ENCODE assay signal across 12 cellular contexts in the genomic region with DNA sequence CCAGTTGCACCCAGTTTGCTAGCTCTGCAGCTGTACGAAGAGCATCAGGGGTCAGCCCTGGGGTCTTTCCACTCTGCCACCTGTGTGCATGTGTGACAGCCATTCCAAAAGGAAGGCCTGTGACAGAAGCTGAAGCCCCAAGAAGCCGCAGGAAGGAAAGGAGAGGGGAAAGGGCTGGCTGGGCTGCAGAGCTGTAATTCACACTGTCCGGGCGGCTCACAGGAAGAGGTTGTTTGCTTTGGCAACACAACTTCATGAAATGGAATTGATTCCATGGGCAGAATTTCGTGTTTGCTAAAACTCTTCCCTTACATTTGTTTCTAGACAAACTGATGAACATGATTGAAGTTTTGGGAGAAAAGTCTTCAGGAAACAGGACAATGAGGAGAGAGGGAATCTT. TPM values are rescaled to one million over a fixed set of nuclear protein-coding genes. Genes with fewer than 3 reads are reported as not detected.
A peak's percentile ranks its signal among the peaks of the same experiment; 100 is the strongest.
DNase-seq lines count a peak whose midpoint lies in the region; ATAC-seq and TF ChIP-seq lines count a peak whose summit lies in the region.
"Had no signal": no experiment of that assay in that cellular context is flagged by ENCODE, and none has a peak within 500 bp of the region (broad histone marks: within the 10 kb centered on the region; RNA-seq: fewer than 3 reads in every experiment).

No MANE protein-coding gene starts in this region.

- H3K36me3 ChIP-seq in heart right ventricle: peaks cover 0 to 70% (median 7%) of the 10 kb centered on the region in 9 donors
- H3K36me3 ChIP-seq in duodenal mucosa (ENCODE audit: control insufficient read depth in 1 of 2, insufficient read depth in 2 of 2, low read length in 2 of 2): peaks cover 0 to 5% of the 10 kb centered on the region in 2 donors
- H3K36me3 ChIP-seq in lung (ENCODE audit: control insufficient read depth in 2 of 2, insufficient read depth in 2 of 2, low read length in 2 of 2): peaks cover 0 to 40% of the 10 kb centered on the region in 2 donors
- peaks cover 0 to 80% (median 46%) of the 10 kb centered on the region in 4 donors for H3K36me3 ChIP-seq in upper lobe of left lung

- H3K27me3 ChIP-seq in heart right ventricle (no peaks in the 10 kb centered on the region), duodenal mucosa (ENCODE audit: control insufficient read depth in 1 of 2, insufficient read depth in 2 of 2, low read length in 2 of 2) (no peaks in the 10 kb centered on the region), lung (ENCODE audit: control insufficient read depth, insufficient read depth) (no peaks in the 10 kb centered on the region), upper lobe of left lung (no peaks in the 10 kb centered on the region)

- TF ChIP-seq POLR2A in upper lobe of left lung (IDR thresholded peaks at IDR 0.05): no peak

- H3K27ac ChIP-seq in heart right ventricle (peak overlapping the region; percentile 61 to 99 (median 96)), duodenal mucosa (ENCODE audit: low read depth, low read length) (peak overlapping the region; percentile 1), lung (ENCODE audit: low read depth in 1 of 2, low read length in 1 of 2) (peak overlapping the region; percentile 60 to 68), upper lobe of left lung (peak overlapping the region; percentile 45 to 93 (median 80))

- TF ChIP-seq EP300 in upper lobe of left lung (IDR thresholded peaks at IDR 0.05): no peak

- in situ Hi-C loops in GM13977 (cut with MboI; ENCODE audit: low pct_unique_long_range_greater_than_20kb, low sequenced_read_pairs, unreplicated experiment): no loop called here

- H3K9me3 ChIP-seq in heart right ventricle (no peaks in the 10 kb centered on the region), duodenal mucosa (ENCODE audit: control insufficient read depth in 1 of 2, low read length in 2 of 2) (no peaks in the 10 kb centered on the region), lung (ENCODE audit: control insufficient read depth in 2 of 2, insufficient read depth in 1 of 2, low read length in 1 of 2) (no peaks in the 10 kb centered on the region), upper lobe of left lung (no peaks in the 10 kb centered on the region)

- peaks cover 67 to 100% (median 93%) of the 10 kb centered on the region in 9 donors for H3K4me1 ChIP-seq in heart right ventricle
- peaks cover 13 to 36% of the 10 kb centered on the region in 2 donors for H3K4me1 ChIP-seq in duodenal mucosa (ENCODE audit: control insufficient read depth in 1 of 2, insufficient read depth in 2 of 2, low read length in 2 of 2)
- H3K4me1 ChIP-seq in lung (ENCODE audit: control insufficient read depth in 2 of 2, insufficient read depth in 2 of 2, low read length in 2 of 2): peaks cover 7 to 38% of the 10 kb centered on the region in 2 donors
- H3K4me1 ChIP-seq in upper lobe of left lung: peaks cover 74 to 87% (median 83%) of the 10 kb centered on the region in 4 donors

- TF ChIP-seq CTCF in heart right ventricle (IDR thresholded peaks at IDR 0.05) (no peak), lung (IDR thresholded peaks at IDR 0.05; ENCODE audit: control extremely low read depth, extremely low read depth) (no peak), upper lobe of left lung (IDR thresholded peaks at IDR 0.05) (no peak), GM13977 (IDR thresholded peaks at IDR 0.05; ENCODE audit: extremely low read depth, insufficient read depth, missing control alignments) (no peak)

- peak in 1 of 2 donors; percentile 66 for DNase-seq in heart right ventricle
- DNase-seq in left ventricle myocardium superior: no peak
- DNase-seq in lung (ENCODE audit: low spot score): no peak
- no peak for DNase-seq in upper lobe of left lung
- DNase-seq in GM13977 (ENCODE audit: low spot score): no peak
- no peak for DNase-seq in NCI-H2029 (lab: John Stamatoyannopoulos, UW)
- DNase-seq: activated CD4-positive, alpha-beta T cell treated with anti-CD3 and anti-CD28 coated beads for 48 hours; amniotic stem cell; NCI-H2081 treated with DMSO at 0.1 percent for 48 hours had no signal

- intact Hi-C loops in heart right ventricle (cut with DNase I) (loop anchor here in 5 of 10 donors (5.0 to 10.0 kb wide), 5 partner anchors 53 to 487 kb away; partner anchors contain the start of genes TELO2 (in 3 of the 5), CRAMP1 (in 1 of the 5), IFT140 (in 1 of the 5) and UQCC4 (in 1 of the 5)), left ventricle myocardium superior (cut with micrococcal nuclease) (no loop called here)

- H3K4me3 ChIP-seq in heart right ventricle: peak overlapping the region in 5 of 10 donors; percentile 19 to 30 (median 21)
- no peak overlapping the region for H3K4me3 ChIP-seq in duodenal mucosa (ENCODE audit: low read depth in 1 of 2, low read length in 2 of 2)
- no peak overlapping the region for H3K4me3 ChIP-seq in lung
- no peak overlapping the region for H3K4me3 ChIP-seq in upper lobe of left lung
- H3K4me3 ChIP-seq: smooth muscle cell had no signal

- WGBS in heart right ventricle, 2 donors: 33 to 45% methylated on average over 5 of the region's 5 CpGs
- 33 to 47% methylated on average over 5 of the region's 5 CpGs for WGBS in lung, 2 donors
- WGBS in upper lobe of left lung, 2 donors: 41 to 49% methylated on average over 5 of the region's 5 CpGs

- ATAC-seq in heart right ventricle: peak in 4 of 8 donors; percentile 18 to 31 (median 22)
- no peak for ATAC-seq in left ventricle myocardium superior
- no peak for ATAC-seq in lung (ENCODE audit: insufficient read depth, low FRiP score)
- ATAC-seq in upper lobe of left lung (ENCODE audit: low FRiP score in 2 of 2): no peak
- no peak for ATAC-seq in GM18909 (IDR thresholded peaks at IDR 0.05; ENCODE audit: poor library complexity, unreplicated experiment)

- H3K9ac ChIP-seq in duodenal mucosa (ENCODE audit: low read depth in 1 of 2, low read length in 2 of 2): no peak overlapping the region

RNA-seq across cellular contexts. Expression of gene TMEM204, which starts 14.8 kb away (rescaled TPM):
- 10 to 100 TPM; 10.7 to 24.4 (median 18.1) TPM for total RNA-seq in heart right ventricle
- polyA plus RNA-seq in heart right ventricle: 10 to 100 TPM; 37.5 to 49.9 TPM
- total RNA-seq in left ventricle myocardium superior: 28.8 TPM
- total RNA-seq in lung: 10 to 100 TPM; 24.7 to 49.2 TPM
- polyA plus RNA-seq in lung: 100 to 1,000 TPM in 1 of 2 donors, 10 to 100 TPM in 1; 31.6 to 116 TPM
- total RNA-seq in upper lobe of left lung: 100 to 1,000 TPM in 1 of 6 donors, 10 to 100 TPM in 5; 31.4 to 112 (median 48.4) TPM

RNA-seq across cellular contexts. Expression of gene TELO2, which starts 55.1 kb away (rescaled TPM):
- total RNA-seq in heart right ventricle: 10 to 100 TPM; 14.5 to 22.0 (median 19.7) TPM
- 10 to 100 TPM; 27.4 to 50.5 TPM for polyA plus RNA-seq in heart right ventricle
- 21.6 TPM for total RNA-seq in left ventricle myocardium superior
- total RNA-seq in lung: 10 to 100 TPM; 24.4 to 46.3 TPM
- 10 to 100 TPM; 39.2 to 64.2 TPM for polyA plus RNA-seq in lung
- 100 to 1,000 TPM in 1 of 6 donors, 10 to 100 TPM in 5; 13.8 to 130 (median 41.5) TPM for total RNA-seq in upper lobe of left lung

RNA-seq across cellular contexts. Expression of gene PTX4, which starts 59.5 kb away (rescaled TPM):
- not detected for total RNA-seq in heart right ventricle
- not detected for polyA plus RNA-seq in heart right ventricle
- not detected for total RNA-seq in left ventricle myocardium superior
- under 1 TPM; 0.25 to 0.31 TPM for total RNA-seq in lung
- under 1 TPM in 1 of 2 donors, not detected in 1; 0.02 TPM for polyA plus RNA-seq in lung
- total RNA-seq in upper lobe of left lung: under 1 TPM in 3 of 6 donors, not detected in 3; 0.30 to 0.34 (median 0.34) TPM
- total RNA-seq: smooth muscle cell had no signal
- polyA plus RNA-seq: smooth muscle cell had no signal

Comparison
In these comparisons a context has a peak if more than half of its experiments do, and no peak if none do; other contexts are left out.
1. H3K27ac ChIP-seq: peak in every context shown above with its lines; median percentile 96 in heart right ventricle; 80 in upper lobe of left lung; 64 in lung; 1 in duodenal mucosa.